9 cellular contexts compared by ENCODE assay signal in the genomic region with DNA sequence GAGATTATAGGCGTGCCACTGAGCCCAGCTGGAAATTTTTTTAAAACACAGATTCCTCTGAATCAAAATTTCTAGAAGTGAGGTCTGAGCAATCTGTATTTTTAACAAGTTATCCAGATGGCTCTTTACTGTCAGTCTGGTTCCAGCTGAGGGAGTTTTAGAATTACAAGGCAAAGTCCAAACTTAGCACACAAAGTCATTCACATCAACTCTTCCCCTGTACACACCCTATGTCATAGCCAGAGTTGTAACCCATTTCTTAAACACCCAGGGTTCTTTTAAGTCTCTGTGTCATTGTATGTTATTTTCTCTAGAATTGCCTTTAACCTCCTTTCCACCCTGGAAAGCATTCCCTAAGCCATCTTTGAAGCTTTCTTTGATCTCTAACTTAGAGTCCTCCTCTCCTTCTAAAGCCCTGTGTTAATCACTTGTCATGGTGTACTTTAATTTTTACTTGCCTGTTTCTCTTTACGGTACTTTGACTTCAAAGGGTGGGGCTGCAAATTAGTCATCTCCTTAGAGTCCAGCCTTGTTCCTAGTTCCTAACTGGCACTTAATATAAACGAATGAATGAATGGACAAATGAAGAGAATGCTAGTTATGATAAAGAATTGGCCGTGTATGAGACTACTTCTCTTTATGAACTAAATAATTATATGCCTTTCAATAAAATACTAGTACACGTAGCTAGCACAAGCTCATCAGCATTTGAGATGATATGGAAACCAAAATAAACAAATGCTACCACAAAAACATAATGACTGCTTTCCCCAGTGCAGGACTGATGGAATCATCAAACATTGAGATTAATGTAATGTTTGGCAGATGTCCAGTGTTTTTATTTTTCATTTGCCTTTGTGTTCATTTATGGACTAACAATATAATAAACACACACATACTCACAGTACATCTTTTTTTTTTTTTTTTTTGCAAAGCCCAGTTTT. TPM values are rescaled to one million over a fixed set of nuclear protein-coding genes. Genes with fewer than 3 reads are reported as not detected.
A peak's percentile ranks its signal among the peaks of the same experiment; 100 is the strongest.
DNase-seq lines count a peak whose midpoint lies in the region; ATAC-seq and TF ChIP-seq lines count a peak whose summit lies in the region.
"Had no signal": no experiment of that assay in that cellular context is flagged by ENCODE, and none has a peak within 500 bp of the region (broad histone marks: within the 10 kb centered on the region; RNA-seq: fewer than 3 reads in every experiment).

No MANE protein-coding gene starts in this region.

- no peak for TF ChIP-seq CTCF in progenitor cell of endocrine pancreas (IDR thresholded peaks at IDR 0.05; ENCODE audit: unreplicated experiment)

- H3K4me1 Mint-ChIP-seq in progenitor cell of endocrine pancreas (ENCODE audit: low read depth) = peaks cover 3% of the 10 kb centered on the region

- H3K27ac ChIP-seq in epithelial cell of prostate = peak overlapping the region; percentile 53

- H3K27me3 Mint-ChIP-seq in progenitor cell of endocrine pancreas = no peaks in the 10 kb centered on the region

- ATAC-seq in HG02623 (IDR thresholded peaks at IDR 0.05; ENCODE audit: unreplicated experiment) = no peak

- peaks cover 1% of the 10 kb centered on the region for H3K36me3 Mint-ChIP-seq in progenitor cell of endocrine pancreas (ENCODE audit: insufficient read depth)

- no peak overlapping the region for H3K4me3 Mint-ChIP-seq in progenitor cell of endocrine pancreas (ENCODE audit: low read depth)

- peak; percentile 6 for DNase-seq in NCI-H2171 treated with DMSO at 0.1 percent for 48 hours (lab: John Stamatoyannopoulos, UW)
- no peak for DNase-seq in NCI-H2171 (lab: John Stamatoyannopoulos, UW)
- DNase-seq in NOMO-1 treated with DMSO at 0.1 percent for 48 hours (lab: John Stamatoyannopoulos, UW; ENCODE audit: unreplicated experiment) = peak; percentile 53
- no peak for DNase-seq in epithelial cell of prostate (ENCODE audit: low read depth, low spot score)
- DNase-seq in progenitor cell of endocrine pancreas (ENCODE audit: low spot score, unreplicated experiment) = no peak
- no peak for DNase-seq in superior temporal gyrus (ENCODE audit: extremely low spot score)
- DNase-seq in cerebellar cortex (ENCODE audit: low spot score) = no peak
- DNase-seq: left cardiac atrium had no signal

- peak overlapping the region; percentile 18 for H3K27ac Mint-ChIP-seq in progenitor cell of endocrine pancreas

- H3K9me3 Mint-ChIP-seq in progenitor cell of endocrine pancreas (ENCODE audit: low read depth) = no peaks in the 10 kb centered on the region

RNA-seq across cellular contexts. Expression of a gene that starts 12.0 kb away (rescaled TPM):
- 156 and 170 TPM in 2 replicates for total RNA-seq in progenitor cell of endocrine pancreas

Comparison
In these comparisons a context has a peak if more than half of its experiments do, and no peak if none do; other contexts are left out.
1. DNase-seq: peak in NCI-H2171 treated with DMSO at 0.1 percent for 48 hours (single experiment) and NOMO-1 treated with DMSO at 0.1 percent for 48 hours (single experiment); none in NCI-H2171 (single experiment), epithelial cell of prostate (single experiment), progenitor cell of endocrine pancreas (single experiment), superior temporal gyrus (single experiment) and cerebellar cortex (single experiment).